29 cellular contexts compared by ENCODE assay signal in genomic region chr6:63556369-63556768, GRCh38.
"Had no signal": no experiment of that assay in that cellular context is flagged by ENCODE, and none has a peak within 500 bp of the region (broad histone marks: within the 10 kb centered on the region; RNA-seq: fewer than 3 reads in every experiment).

No MANE protein-coding gene starts in this region.

- H3K9me3 ChIP-seq: body of pancreas, gastrocnemius medialis had no signal

- H3K27ac Mint-ChIP-seq: activated CD8-positive, alpha-beta T cell treated with anti-CD3 and anti-CD28 coated beads for 36 hours; activated naive CD8-positive, alpha-beta T cell; activated T-helper 17 cell treated with anti-CD3 and anti-CD28 coated beads, Interleukin-2, amount 50 U/mL, for 72 hours had no signal

- H3K27ac ChIP-seq: body of pancreas, heart left ventricle had no signal

- H3K27me3 ChIP-seq: body of pancreas, gastrocnemius medialis had no signal

- H3K4me3 ChIP-seq: body of pancreas, gastrocnemius medialis, heart left ventricle had no signal

- H3K36me3 ChIP-seq: gastrocnemius medialis, heart left ventricle had no signal

- DNase-seq: activated CD4-positive, alpha-beta T cell treated with anti-CD3 and anti-CD28 coated beads for 1 hour; activated CD4-positive, alpha-beta T cell treated with anti-CD3 and anti-CD28 coated beads for 48 hours; activated CD4-positive, alpha-beta T cell treated with anti-CD3 and anti-CD28 coated beads, Interleukin-2, amount 50 U/mL, for 1 hour; activated CD4-positive, alpha-beta T cell treated with anti-CD3 and anti-CD28 coated beads, Interleukin-2, amount 50 U/mL, for 48 hours; activated CD4-positive, CD25-positive, alpha-beta regulatory T cell; activated CD8-positive, alpha-beta memory T cell treated with anti-CD3 and anti-CD28 coated beads for 24 hours; activated CD8-positive, alpha-beta T cell treated with anti-CD3 and anti-CD28 coated beads for 36 hours; activated effector memory CD4-positive, alpha-beta T cell treated with Interleukin-2 at 50 U/mL for 16 hours; activated gamma-delta T cell treated with Interleukin-2 at 50 U/mL for 16 hours; activated naive CD4-positive, alpha-beta T cell treated with anti-CD3 and anti-CD28 coated beads, Interleukin-2, amount 50 U/mL, for 16 hours; activated naive CD4-positive, alpha-beta T cell treated with Interleukin-2 at 50 U/mL for 16 hours; activated T-cell treated with anti-CD3 and anti-CD28 coated beads, Interleukin-2, amount 50 U/mL, for 4 hours; amniotic stem cell; anterior cingulate cortex; body of pancreas; caudate nucleus; cortex of kidney; dermis blood vessel endothelial cell; effector CD4-positive, alpha-beta T cell; foreskin fibroblast; gastrocnemius medialis; glutamatergic neuron; heart left ventricle; T-helper 2 cell had no signal

- FAIRE-seq: colon, endometrium, endothelial cell of umbilical vein had no signal

- H3K4me1 Mint-ChIP-seq: activated T-helper 17 cell treated with anti-CD3 and anti-CD28 coated beads, Interleukin-2, amount 50 U/mL, for 72 hours had no signal

- H3K36me3 Mint-ChIP-seq: activated naive CD8-positive, alpha-beta T cell had no signal

- H3K9me3 Mint-ChIP-seq: activated CD8-positive, alpha-beta T cell treated with anti-CD3 and anti-CD28 coated beads for 36 hours; activated T-cell treated with anti-CD3 and anti-CD28 coated beads, Interleukin-2, amount 50 U/mL, for 4 hours; activated T-helper 17 cell treated with anti-CD3 and anti-CD28 coated beads, Interleukin-2, amount 50 U/mL, for 72 hours had no signal

- ATAC-seq: activated CD8-positive, alpha-beta T cell treated with anti-CD3 and anti-CD28 coated beads for 36 hours; activated T-cell treated with anti-CD3 and anti-CD28 coated beads, Interleukin-2, amount 50 U/mL, for 4 hours; activated T-helper 17 cell treated with anti-CD3 and anti-CD28 coated beads, Interleukin-2, amount 50 U/mL, for 72 hours; body of pancreas; gastrocnemius medialis; heart left ventricle had no signal

- H3K4me3 Mint-ChIP-seq: activated CD8-positive, alpha-beta T cell treated with anti-CD3 and anti-CD28 coated beads for 36 hours; activated naive CD8-positive, alpha-beta T cell; activated T-cell treated with anti-CD3 and anti-CD28 coated beads, Interleukin-2, amount 50 U/mL, for 4 hours; activated T-helper 17 cell treated with anti-CD3 and anti-CD28 coated beads, Interleukin-2, amount 50 U/mL, for 72 hours had no signal
